8 cellular contexts compared by ENCODE assay signal in genomic region chr16:2715519-2715918, GRCh38. TPM values are rescaled to one million over a fixed set of nuclear protein-coding genes. Genes with fewer than 3 reads are reported as not detected.
DNase-seq lines count a peak whose midpoint lies in the region; ATAC-seq and TF ChIP-seq lines count a peak whose summit lies in the region.

No MANE protein-coding gene starts in this region.

- POLR2A ChIA-PET in activated CD4-positive, alpha-beta T cell treated with anti-CD3 and anti-CD28 coated beads, Interleukin-2, amount 10 ng/mL, durations not matched to agents 7 days and 5 days (lab: Charles Lee) = no interaction called here

- no peaks in the 10 kb centered on the region for H3K9me3 Mint-ChIP-seq in activated CD4-positive, alpha-beta T cell treated with anti-CD3 and anti-CD28 coated beads, Interleukin-2, amount 10 ng/mL, durations not matched to agents 7 days and 5 days
- H3K9me3 Mint-ChIP-seq in mesothelial cell of epicardium = no peaks in the 10 kb centered on the region

- peak; percentile 19 for DNase-seq in NK-92 (lab: John Stamatoyannopoulos, UW; ENCODE audit: unreplicated experiment)
- no peak for DNase-seq in NK-92 treated with Interleukin-12 subunit alpha and Interleukin-12 subunit beta, amount 100 ng/mL, for 24 hours (lab: John Stamatoyannopoulos, UW)
- peak; percentile 88 for DNase-seq in activated CD4-positive, alpha-beta T cell treated with anti-CD3 and anti-CD28 coated beads, Interleukin-2, amount 10 ng/mL, durations not matched to agents 7 days and 5 days
- peak; percentile 80 for DNase-seq in effector CD8-positive, alpha-beta T cell (lab: John Stamatoyannopoulos, UW)
- peak; percentile 73 to 88 for DNase-seq in mesothelial cell of epicardium (ENCODE audit: low spot score in 2 of 2, unreplicated experiment in 2 of 2)
- DNase-seq in stimulated activated CD8-positive, alpha-beta memory T cell treated with anti-CD3 and anti-CD28 coated beads, Interleukin-7, amount 100 ng/mL, for 4 hours (ENCODE audit: low read depth in 2 of 2) = peak; percentile 70 to 79
- DNase-seq in NCI-H187 (lab: John Stamatoyannopoulos, UW) = no peak

- no peak for TF ChIP-seq CTCF in mesothelial cell of epicardium (IDR thresholded peaks at IDR 0.05; ENCODE audit: unreplicated experiment)

- peaks cover 10% of the 10 kb centered on the region for H3K4me1 Mint-ChIP-seq in activated CD4-positive, alpha-beta T cell treated with anti-CD3 and anti-CD28 coated beads, Interleukin-2, amount 10 ng/mL, durations not matched to agents 7 days and 5 days
- H3K4me1 Mint-ChIP-seq in mesothelial cell of epicardium = peaks cover 5% of the 10 kb centered on the region

- H3K4me3 Mint-ChIP-seq in activated CD4-positive, alpha-beta T cell treated with anti-CD3 and anti-CD28 coated beads, Interleukin-2, amount 10 ng/mL, durations not matched to agents 7 days and 5 days = peak overlapping the region; percentile 27
- H3K4me3 Mint-ChIP-seq in mesothelial cell of epicardium = no peak overlapping the region

- CTCF ChIA-PET in activated CD4-positive, alpha-beta T cell treated with anti-CD3 and anti-CD28 coated beads, Interleukin-2, amount 10 ng/mL, durations not matched to agents 7 days and 5 days (lab: Charles Lee) = interaction anchor here (1.3 kb wide), 1 partner anchor 16 kb away, joined by 3 read pairs; no protein-coding TSS in a partner anchor

- no peak for ATAC-seq in HG03280 (IDR thresholded peaks at IDR 0.05; ENCODE audit: unreplicated experiment)

- H3K27ac Mint-ChIP-seq in activated CD4-positive, alpha-beta T cell treated with anti-CD3 and anti-CD28 coated beads, Interleukin-2, amount 10 ng/mL, durations not matched to agents 7 days and 5 days = no peak overlapping the region
- H3K27ac Mint-ChIP-seq in mesothelial cell of epicardium = no peak overlapping the region

- H3K27me3 Mint-ChIP-seq in activated CD4-positive, alpha-beta T cell treated with anti-CD3 and anti-CD28 coated beads, Interleukin-2, amount 10 ng/mL, durations not matched to agents 7 days and 5 days = no peaks in the 10 kb centered on the region
- peaks cover 11% of the 10 kb centered on the region for H3K27me3 Mint-ChIP-seq in mesothelial cell of epicardium (ENCODE audit: low read depth)

- H3K36me3 Mint-ChIP-seq in activated CD4-positive, alpha-beta T cell treated with anti-CD3 and anti-CD28 coated beads, Interleukin-2, amount 10 ng/mL, durations not matched to agents 7 days and 5 days (ENCODE audit: low read depth) = no peaks in the 10 kb centered on the region
- no peaks in the 10 kb centered on the region for H3K36me3 Mint-ChIP-seq in mesothelial cell of epicardium

RNA-seq across cellular contexts. Expression of gene PRSS27, which starts 4.5 kb away (rescaled TPM):
- total RNA-seq in activated CD4-positive, alpha-beta T cell treated with anti-CD3 and anti-CD28 coated beads, Interleukin-2, amount 10 ng/mL, durations not matched to agents 7 days and 5 days = 1 to 10 TPM; 1.5 to 1.7 TPM
- 7.5 to 7.7 TPM (median 7.6 TPM) in 3 replicates for total RNA-seq in mesothelial cell of epicardium

RNA-seq across cellular contexts. Expression of gene KCTD5, which starts 33.2 kb away (rescaled TPM):
- 10 to 100 TPM; 31.6 to 34.4 TPM for total RNA-seq in activated CD4-positive, alpha-beta T cell treated with anti-CD3 and anti-CD28 coated beads, Interleukin-2, amount 10 ng/mL, durations not matched to agents 7 days and 5 days
- total RNA-seq in mesothelial cell of epicardium = 21.0 to 24.1 TPM (median 23.5 TPM) in 3 replicates

RNA-seq across cellular contexts. Expression of gene SRRM2, which starts 36.9 kb away (rescaled TPM):
- 100 to 1,000 TPM; 512 to 565 TPM for total RNA-seq in activated CD4-positive, alpha-beta T cell treated with anti-CD3 and anti-CD28 coated beads, Interleukin-2, amount 10 ng/mL, durations not matched to agents 7 days and 5 days
- total RNA-seq in mesothelial cell of epicardium = 832 to 854 TPM (median 837 TPM) in 3 replicates

Comparison
In these comparisons a context has a peak if more than half of its experiments do, and no peak if none do; other contexts are left out.
1. DNase-seq: peak in NK-92 (single experiment), activated CD4-positive, alpha-beta T cell treated with anti-CD3 and anti-CD28 coated beads, Interleukin-2, amount 10 ng/mL, durations not matched to agents 7 days and 5 days (single experiment), effector CD8-positive, alpha-beta T cell (single experiment), mesothelial cell of epicardium (2 of 2) and stimulated activated CD8-positive, alpha-beta memory T cell treated with anti-CD3 and anti-CD28 coated beads, Interleukin-7, amount 100 ng/mL, for 4 hours (2 of 2); none in NK-92 treated with Interleukin-12 subunit alpha and Interleukin-12 subunit beta, amount 100 ng/mL, for 24 hours (single experiment) and NCI-H187 (0 of 2).